In the genomic region with DNA sequence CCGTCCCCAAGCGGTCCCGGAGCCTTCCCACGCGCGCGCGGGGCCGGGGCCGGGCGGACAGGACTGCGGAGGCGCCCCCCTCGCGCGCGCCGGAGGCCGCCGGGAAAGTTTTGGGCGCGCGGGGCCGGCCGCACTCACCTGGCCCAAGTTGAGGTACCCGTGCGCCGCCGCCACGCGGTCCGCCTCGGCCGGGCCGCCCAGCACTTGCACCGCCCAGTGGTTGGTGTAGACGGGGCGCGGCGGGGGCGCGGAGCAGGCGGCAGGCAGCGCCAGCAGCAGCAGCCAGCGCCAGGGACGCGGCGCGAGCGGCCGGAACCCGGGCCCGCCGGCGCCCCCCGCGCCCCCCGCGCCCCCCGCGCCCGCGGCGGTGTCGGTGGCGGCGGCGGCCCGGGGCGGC, we compare ENCODE assay signal across 2 cellular contexts.
TF ChIP-seq lines count a peak whose summit lies in the region.

No MANE protein-coding gene starts in this region.

TF ChIP-seq in HEK293, 187 proteins besides CTCF, POLR2A, EP300 and RAD21 (continued from another document):
- no peak for TF ChIP-seq ZNF239 (tag by site-specific recombination; IDR thresholded peaks at IDR 0.05)
- TF ChIP-seq ZNF707 (tag by site-specific recombination; IDR thresholded peaks at IDR 0.05) = no peak
TF ChIP-seq in HEK293: peak in this region for 2.

TF ChIP-seq in HepG2, 621 proteins besides CTCF, POLR2A, EP300 and RAD21 (continued from another document and continues in another):
- TF ChIP-seq, protein P1, sequence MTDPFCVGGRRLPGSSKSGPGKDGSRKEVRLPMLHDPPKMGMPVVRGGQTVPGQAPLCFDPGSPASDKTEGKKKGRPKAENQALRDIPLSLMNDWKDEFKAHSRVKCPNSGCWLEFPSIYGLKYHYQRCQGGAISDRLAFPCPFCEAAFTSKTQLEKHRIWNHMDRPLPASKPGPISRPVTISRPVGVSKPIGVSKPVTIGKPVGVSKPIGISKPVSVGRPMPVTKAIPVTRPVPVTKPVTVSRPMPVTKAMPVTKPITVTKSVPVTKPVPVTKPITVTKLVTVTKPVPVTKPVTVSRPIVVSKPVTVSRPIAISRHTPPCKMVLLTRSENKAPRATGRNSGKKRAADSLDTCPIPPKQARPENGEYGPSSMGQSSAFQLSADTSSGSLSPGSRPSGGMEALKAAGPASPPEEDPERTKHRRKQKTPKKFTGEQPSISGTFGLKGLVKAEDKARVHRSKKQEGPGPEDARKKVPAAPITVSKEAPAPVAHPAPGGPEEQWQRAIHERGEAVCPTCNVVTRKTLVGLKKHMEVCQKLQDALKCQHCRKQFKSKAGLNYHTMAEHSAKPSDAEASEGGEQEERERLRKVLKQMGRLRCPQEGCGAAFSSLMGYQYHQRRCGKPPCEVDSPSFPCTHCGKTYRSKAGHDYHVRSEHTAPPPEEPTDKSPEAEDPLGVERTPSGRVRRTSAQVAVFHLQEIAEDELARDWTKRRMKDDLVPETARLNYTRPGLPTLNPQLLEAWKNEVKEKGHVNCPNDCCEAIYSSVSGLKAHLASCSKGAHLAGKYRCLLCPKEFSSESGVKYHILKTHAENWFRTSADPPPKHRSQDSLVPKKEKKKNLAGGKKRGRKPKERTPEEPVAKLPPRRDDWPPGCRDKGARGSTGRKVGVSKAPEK (CRISPR knock-in tag; IDR thresholded peaks at IDR 0.05; ENCODE audit: borderline replicate concordance) = no peak
- 0 out of 2 replicates have a peak, but pooled peaks have one; percentile 30 for TF ChIP-seq MEIS2 (CRISPR knock-in tag; IDR thresholded peaks at IDR 0.05)
- TF ChIP-seq HNRNPLL (IDR thresholded peaks at IDR 0.05; ENCODE audit: low read depth, low read length, poor library complexity, severe bottlenecking) = no peak
- TF ChIP-seq ZNF660 (CRISPR knock-in tag; IDR thresholded peaks at IDR 0.05; ENCODE audit: borderline replicate concordance, low read depth) = no peak
- no peak for TF ChIP-seq PTBP1 (IDR thresholded peaks at IDR 0.05; ENCODE audit: low read depth, low read length, poor library complexity, severe bottlenecking)
- no peak for TF ChIP-seq HES4 (CRISPR knock-in tag; IDR thresholded peaks at IDR 0.05; ENCODE audit: borderline replicate concordance)
- no peak for TF ChIP-seq HIVEP1 (CRISPR knock-in tag; IDR thresholded peaks at IDR 0.05)
- TF ChIP-seq, protein P2, sequence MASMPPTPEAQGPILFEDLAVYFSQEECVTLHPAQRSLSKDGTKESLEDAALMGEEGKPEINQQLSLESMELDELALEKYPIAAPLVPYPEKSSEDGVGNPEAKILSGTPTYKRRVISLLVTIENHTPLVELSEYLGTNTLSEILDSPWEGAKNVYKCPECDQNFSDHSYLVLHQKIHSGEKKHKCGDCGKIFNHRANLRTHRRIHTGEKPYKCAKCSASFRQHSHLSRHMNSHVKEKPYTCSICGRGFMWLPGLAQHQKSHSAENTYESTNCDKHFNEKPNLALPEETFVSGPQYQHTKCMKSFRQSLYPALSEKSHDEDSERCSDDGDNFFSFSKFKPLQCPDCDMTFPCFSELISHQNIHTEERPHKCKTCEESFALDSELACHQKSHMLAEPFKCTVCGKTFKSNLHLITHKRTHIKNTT (CRISPR knock-in tag; IDR thresholded peaks at IDR 0.05) = no peak
- TF ChIP-seq, protein P3, sequence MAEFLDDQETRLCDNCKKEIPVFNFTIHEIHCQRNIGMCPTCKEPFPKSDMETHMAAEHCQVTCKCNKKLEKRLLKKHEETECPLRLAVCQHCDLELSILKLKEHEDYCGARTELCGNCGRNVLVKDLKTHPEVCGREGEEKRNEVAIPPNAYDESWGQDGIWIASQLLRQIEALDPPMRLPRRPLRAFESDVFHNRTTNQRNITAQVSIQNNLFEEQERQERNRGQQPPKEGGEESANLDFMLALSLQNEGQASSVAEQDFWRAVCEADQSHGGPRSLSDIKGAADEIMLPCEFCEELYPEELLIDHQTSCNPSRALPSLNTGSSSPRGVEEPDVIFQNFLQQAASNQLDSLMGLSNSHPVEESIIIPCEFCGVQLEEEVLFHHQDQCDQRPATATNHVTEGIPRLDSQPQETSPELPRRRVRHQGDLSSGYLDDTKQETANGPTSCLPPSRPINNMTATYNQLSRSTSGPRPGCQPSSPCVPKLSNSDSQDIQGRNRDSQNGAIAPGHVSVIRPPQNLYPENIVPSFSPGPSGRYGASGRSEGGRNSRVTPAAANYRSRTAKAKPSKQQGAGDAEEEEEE (CRISPR knock-in tag; IDR thresholded peaks at IDR 0.05; ENCODE audit: borderline replicate concordance) = no peak
- no peak for TF ChIP-seq TBX3 (IDR thresholded peaks at IDR 0.05; ENCODE audit: borderline replicate concordance)
- no peak for TF ChIP-seq ZNF546 (CRISPR knock-in tag; conservative IDR thresholded peaks at IDR 0.05)
- TF ChIP-seq ZNF883 (CRISPR knock-in tag; IDR thresholded peaks at IDR 0.05; ENCODE audit: not compliant biosample characterization) = no peak
- peak; percentile 84 for TF ChIP-seq ZSCAN29 (CRISPR knock-in tag; conservative IDR thresholded peaks at IDR 0.05)
- TF ChIP-seq ARNTL (CRISPR knock-in tag; IDR thresholded peaks at IDR 0.05) = no peak
- TF ChIP-seq CBX1 (IDR thresholded peaks at IDR 0.05; ENCODE audit: low read depth) = no peak
- no peak for TF ChIP-seq ZNF713 (CRISPR knock-in tag; IDR thresholded peaks at IDR 0.05)
- TF ChIP-seq, protein P4, sequence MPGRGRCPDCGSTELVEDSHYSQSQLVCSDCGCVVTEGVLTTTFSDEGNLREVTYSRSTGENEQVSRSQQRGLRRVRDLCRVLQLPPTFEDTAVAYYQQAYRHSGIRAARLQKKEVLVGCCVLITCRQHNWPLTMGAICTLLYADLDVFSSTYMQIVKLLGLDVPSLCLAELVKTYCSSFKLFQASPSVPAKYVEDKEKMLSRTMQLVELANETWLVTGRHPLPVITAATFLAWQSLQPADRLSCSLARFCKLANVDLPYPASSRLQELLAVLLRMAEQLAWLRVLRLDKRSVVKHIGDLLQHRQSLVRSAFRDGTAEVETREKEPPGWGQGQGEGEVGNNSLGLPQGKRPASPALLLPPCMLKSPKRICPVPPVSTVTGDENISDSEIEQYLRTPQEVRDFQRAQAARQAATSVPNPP (CRISPR knock-in tag; IDR thresholded peaks at IDR 0.05) = 0 out of 2 replicates have a peak, but pooled peaks have one; percentile 3
- TF ChIP-seq ZNF234 (CRISPR knock-in tag; conservative IDR thresholded peaks at IDR 0.05) = no peak
- no peak for TF ChIP-seq TP53 (CRISPR knock-in tag; conservative IDR thresholded peaks at IDR 0.05)
- no peak for TF ChIP-seq ZIK1 (CRISPR knock-in tag; IDR thresholded peaks at IDR 0.05; ENCODE audit: borderline replicate concordance, low read depth)
- TF ChIP-seq ZNF253 (CRISPR knock-in tag; IDR thresholded peaks at IDR 0.05; ENCODE audit: borderline replicate concordance) = no peak
- no peak for TF ChIP-seq IRX3 (CRISPR knock-in tag; IDR thresholded peaks at IDR 0.05; ENCODE audit: borderline replicate concordance, low read depth)
- TF ChIP-seq, protein P5, sequence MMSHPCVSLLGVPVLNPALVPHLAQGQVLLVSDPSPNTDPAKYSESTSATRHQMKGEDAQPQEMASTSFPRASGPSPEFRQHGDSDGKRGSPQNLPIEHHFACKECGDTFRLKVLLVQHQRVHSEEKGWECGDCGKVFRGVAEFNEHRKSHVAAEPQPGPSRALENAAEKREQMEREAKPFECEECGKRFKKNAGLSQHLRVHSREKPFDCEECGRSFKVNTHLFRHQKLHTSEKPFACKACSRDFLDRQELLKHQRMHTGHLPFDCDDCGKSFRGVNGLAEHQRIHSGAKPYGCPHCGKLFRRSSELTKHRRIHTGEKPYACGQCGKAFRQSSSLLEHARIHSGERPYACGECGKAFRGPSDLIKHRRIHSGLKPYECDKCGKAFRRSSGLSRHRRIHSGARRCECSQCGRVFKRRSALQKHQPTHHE (CRISPR knock-in tag; IDR thresholded peaks at IDR 0.05; ENCODE audit: borderline replicate concordance) = no peak
- TF ChIP-seq, protein P6, sequence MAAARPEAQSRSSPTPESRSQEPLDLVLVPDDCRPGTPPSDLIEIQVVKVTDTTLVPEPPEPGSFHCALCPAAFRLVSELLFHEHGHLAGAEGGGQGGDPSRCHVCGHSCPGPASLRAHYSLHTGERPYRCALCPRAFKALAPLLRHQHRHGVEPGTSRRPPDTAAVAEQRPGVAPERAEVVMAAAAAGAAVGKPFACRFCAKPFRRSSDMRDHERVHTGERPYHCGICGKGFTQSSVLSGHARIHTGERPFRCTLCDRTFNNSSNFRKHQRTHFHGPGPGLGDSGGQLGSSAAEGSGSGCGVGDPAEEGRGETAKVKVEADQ (CRISPR knock-in tag; IDR thresholded peaks at IDR 0.05; ENCODE audit: borderline replicate concordance) = no peak
- TF ChIP-seq ZBTB1 (CRISPR knock-in tag; IDR thresholded peaks at IDR 0.05; ENCODE audit: borderline replicate concordance) = no peak
- TF ChIP-seq ZFP36L1 (CRISPR knock-in tag; IDR thresholded peaks at IDR 0.05) = no peak
- no peak for TF ChIP-seq EZH2 (conservative IDR thresholded peaks at IDR 0.05; ENCODE audit: low read depth, low read length)
- TF ChIP-seq, protein P7, sequence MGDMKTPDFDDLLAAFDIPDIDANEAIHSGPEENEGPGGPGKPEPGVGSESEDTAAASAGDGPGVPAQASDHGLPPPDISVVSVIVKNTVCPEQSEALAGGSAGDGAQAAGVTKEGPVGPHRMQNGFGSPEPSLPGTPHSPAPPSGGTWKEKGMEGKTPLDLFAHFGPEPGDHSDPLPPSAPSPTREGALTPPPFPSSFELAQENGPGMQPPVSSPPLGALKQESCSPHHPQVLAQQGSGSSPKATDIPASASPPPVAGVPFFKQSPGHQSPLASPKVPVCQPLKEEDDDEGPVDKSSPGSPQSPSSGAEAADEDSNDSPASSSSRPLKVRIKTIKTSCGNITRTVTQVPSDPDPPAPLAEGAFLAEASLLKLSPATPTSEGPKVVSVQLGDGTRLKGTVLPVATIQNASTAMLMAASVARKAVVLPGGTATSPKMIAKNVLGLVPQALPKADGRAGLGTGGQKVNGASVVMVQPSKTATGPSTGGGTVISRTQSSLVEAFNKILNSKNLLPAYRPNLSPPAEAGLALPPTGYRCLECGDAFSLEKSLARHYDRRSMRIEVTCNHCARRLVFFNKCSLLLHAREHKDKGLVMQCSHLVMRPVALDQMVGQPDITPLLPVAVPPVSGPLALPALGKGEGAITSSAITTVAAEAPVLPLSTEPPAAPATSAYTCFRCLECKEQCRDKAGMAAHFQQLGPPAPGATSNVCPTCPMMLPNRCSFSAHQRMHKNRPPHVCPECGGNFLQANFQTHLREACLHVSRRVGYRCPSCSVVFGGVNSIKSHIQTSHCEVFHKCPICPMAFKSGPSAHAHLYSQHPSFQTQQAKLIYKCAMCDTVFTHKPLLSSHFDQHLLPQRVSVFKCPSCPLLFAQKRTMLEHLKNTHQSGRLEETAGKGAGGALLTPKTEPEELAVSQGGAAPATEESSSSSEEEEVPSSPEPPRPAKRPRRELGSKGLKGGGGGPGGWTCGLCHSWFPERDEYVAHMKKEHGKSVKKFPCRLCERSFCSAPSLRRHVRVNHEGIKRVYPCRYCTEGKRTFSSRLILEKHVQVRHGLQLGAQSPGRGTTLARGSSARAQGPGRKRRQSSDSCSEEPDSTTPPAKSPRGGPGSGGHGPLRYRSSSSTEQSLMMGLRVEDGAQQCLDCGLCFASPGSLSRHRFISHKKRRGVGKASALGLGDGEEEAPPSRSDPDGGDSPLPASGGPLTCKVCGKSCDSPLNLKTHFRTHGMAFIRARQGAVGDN (CRISPR knock-in tag; IDR thresholded peaks at IDR 0.05) = no peak
- TF ChIP-seq CHD2 (IDR thresholded peaks at IDR 0.05; ENCODE audit: low read depth, low read length) = no peak
- TF ChIP-seq HOXD1 (CRISPR knock-in tag; IDR thresholded peaks at IDR 0.05) = no peak
- TF ChIP-seq YEATS2 (CRISPR knock-in tag; IDR thresholded peaks at IDR 0.05; ENCODE audit: borderline replicate concordance) = no peak
- TF ChIP-seq ZNF34 (CRISPR knock-in tag; IDR thresholded peaks at IDR 0.05; ENCODE audit: borderline replicate concordance) = no peak
- TF ChIP-seq MTF2 (CRISPR knock-in tag; IDR thresholded peaks at IDR 0.05; ENCODE audit: borderline replicate concordance) = no peak
- TF ChIP-seq, protein P8, sequence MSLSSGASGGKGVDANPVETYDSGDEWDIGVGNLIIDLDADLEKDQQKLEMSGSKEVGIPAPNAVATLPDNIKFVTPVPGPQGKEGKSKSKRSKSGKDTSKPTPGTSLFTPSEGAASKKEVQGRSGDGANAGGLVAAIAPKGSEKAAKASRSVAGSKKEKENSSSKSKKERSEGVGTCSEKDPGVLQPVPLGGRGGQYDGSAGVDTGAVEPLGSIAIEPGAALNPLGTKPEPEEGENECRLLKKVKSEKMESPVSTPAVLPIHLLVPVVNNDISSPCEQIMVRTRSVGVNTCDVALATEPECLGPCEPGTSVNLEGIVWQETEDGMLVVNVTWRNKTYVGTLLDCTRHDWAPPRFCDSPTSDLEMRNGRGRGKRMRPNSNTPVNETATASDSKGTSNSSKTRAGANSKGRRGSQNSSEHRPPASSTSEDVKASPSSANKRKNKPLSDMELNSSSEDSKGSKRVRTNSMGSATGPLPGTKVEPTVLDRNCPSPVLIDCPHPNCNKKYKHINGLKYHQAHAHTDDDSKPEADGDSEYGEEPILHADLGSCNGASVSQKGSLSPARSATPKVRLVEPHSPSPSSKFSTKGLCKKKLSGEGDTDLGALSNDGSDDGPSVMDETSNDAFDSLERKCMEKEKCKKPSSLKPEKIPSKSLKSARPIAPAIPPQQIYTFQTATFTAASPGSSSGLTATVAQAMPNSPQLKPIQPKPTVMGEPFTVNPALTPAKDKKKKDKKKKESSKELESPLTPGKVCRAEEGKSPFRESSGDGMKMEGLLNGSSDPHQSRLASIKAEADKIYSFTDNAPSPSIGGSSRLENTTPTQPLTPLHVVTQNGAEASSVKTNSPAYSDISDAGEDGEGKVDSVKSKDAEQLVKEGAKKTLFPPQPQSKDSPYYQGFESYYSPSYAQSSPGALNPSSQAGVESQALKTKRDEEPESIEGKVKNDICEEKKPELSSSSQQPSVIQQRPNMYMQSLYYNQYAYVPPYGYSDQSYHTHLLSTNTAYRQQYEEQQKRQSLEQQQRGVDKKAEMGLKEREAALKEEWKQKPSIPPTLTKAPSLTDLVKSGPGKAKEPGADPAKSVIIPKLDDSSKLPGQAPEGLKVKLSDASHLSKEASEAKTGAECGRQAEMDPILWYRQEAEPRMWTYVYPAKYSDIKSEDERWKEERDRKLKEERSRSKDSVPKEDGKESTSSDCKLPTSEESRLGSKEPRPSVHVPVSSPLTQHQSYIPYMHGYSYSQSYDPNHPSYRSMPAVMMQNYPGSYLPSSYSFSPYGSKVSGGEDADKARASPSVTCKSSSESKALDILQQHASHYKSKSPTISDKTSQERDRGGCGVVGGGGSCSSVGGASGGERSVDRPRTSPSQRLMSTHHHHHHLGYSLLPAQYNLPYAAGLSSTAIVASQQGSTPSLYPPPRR (CRISPR knock-in tag; IDR thresholded peaks at IDR 0.05; ENCODE audit: borderline replicate concordance) = no peak
- TF ChIP-seq ZNF101 (CRISPR knock-in tag; IDR thresholded peaks at IDR 0.05; ENCODE audit: borderline replicate concordance, low read depth) = no peak
- TF ChIP-seq CEBPG (CRISPR knock-in tag; IDR thresholded peaks at IDR 0.05) = no peak
- TF ChIP-seq, protein P9, sequence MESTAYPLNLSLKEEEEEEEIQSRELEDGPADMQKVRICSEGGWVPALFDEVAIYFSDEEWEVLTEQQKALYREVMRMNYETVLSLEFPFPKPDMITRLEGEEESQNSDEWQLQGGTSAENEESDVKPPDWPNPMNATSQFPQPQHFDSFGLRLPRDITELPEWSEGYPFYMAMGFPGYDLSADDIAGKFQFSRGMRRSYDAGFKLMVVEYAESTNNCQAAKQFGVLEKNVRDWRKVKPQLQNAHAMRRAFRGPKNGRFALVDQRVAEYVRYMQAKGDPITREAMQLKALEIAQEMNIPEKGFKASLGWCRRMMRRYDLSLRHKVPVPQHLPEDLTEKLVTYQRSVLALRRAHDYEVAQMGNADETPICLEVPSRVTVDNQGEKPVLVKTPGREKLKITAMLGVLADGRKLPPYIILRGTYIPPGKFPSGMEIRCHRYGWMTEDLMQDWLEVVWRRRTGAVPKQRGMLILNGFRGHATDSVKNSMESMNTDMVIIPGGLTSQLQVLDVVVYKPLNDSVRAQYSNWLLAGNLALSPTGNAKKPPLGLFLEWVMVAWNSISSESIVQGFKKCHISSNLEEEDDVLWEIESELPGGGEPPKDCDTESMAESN (CRISPR knock-in tag; conservative IDR thresholded peaks at IDR 0.05) = no peak
